ENCODE assay signal across 11 cellular contexts in the genomic region with DNA sequence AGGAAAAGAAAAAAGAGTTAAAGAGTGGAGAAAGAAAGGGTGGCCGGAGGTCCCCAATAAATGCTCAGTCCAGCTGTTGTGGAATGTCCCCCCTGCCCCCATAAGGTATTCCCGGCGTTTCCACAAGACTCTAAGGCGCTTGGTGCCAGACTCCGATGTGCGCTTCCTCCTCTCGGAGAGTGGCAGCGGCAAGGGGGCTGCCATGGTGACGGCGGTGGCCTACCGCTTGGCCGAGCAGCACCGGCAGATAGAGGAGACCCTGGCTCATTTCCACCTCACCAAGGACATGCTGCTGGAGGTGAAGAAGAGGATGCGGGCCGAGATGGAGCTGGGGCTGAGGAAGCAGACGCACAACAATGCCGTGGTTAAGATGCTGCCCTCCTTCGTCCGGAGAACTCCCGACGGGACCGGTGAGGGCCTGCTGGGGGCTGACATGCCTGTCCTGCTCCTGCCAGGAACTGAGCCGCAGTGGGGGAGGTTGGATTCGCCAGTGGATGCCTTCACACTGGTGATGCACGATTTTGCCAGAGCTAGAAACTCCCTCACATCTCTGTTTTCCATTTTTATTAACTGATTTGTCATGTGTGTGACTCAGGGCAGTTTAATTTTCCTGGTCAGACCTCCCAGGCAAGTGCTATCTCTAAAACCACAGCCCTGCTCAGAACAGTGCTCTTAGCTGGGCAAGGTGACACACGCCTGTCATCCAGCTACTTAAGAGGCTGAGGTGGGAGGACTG. TPM values are rescaled to one million over a fixed set of nuclear protein-coding genes. Genes with fewer than 3 reads are reported as not detected.
DNase-seq lines count a peak whose midpoint lies in the region; ATAC-seq, FAIRE-seq and TF ChIP-seq lines count a peak whose summit lies in the region.
"Had no signal": no experiment of that assay in that cellular context is flagged by ENCODE, and none has a peak within 500 bp of the region (broad histone marks: within the 10 kb centered on the region; RNA-seq: fewer than 3 reads in every experiment).

No MANE protein-coding gene starts in this region.

- H3K23ac ChIP-seq in trophoblast cell (ENCODE audit: low read length): no peak overlapping the region

- H2AFZ ChIP-seq in trophoblast cell (ENCODE audit: insufficient read depth, low read length, poor library complexity): no peak overlapping the region

- ATAC-seq in HG03565 (IDR thresholded peaks at IDR 0.05; ENCODE audit: unreplicated experiment): no peak

- H4K8ac ChIP-seq in trophoblast cell (ENCODE audit: low read depth, low read length): no peak overlapping the region

- no peak overlapping the region for H3K27ac ChIP-seq in trophoblast cell (ENCODE audit: low read depth, low read length)
- H3K27ac ChIP-seq: ovary had no signal

- no peaks in the 10 kb centered on the region for H3K79me2 ChIP-seq in trophoblast cell (ENCODE audit: control insufficient read depth, insufficient read depth, low read length, poor library complexity)

- no CpG with 5 or more reads among the region's 26 CpGs for WGBS in trophoblast cell (ENCODE audit: extremely low coverage, insufficient coverage, insufficient read length)

- H2BK120ac ChIP-seq in trophoblast cell (ENCODE audit: insufficient read depth, low read length, poor library complexity): no peak overlapping the region

- no peaks in the 10 kb centered on the region for H3K79me1 ChIP-seq in trophoblast cell (ENCODE audit: low read length)

- H4K91ac ChIP-seq in trophoblast cell (ENCODE audit: low read depth, low read length): no peak overlapping the region

- H2BK5ac ChIP-seq in trophoblast cell (ENCODE audit: low read depth, low read length, poor library complexity): no peak overlapping the region

- peak; percentile 85 for DNase-seq in AG10803 (ENCODE audit: low read depth)
- peak; percentile 97 for DNase-seq in NCI-H226
- DNase-seq in epithelial cell of esophagus (ENCODE audit: low read depth): peak; percentile 89
- DNase-seq in trophoblast cell: no peak
- no peak for DNase-seq in GM19239 (ENCODE audit: insufficient read length, low spot score)
- no peak for DNase-seq in nucleus accumbens (lab: John Stamatoyannopoulos, UW)
- no peak for DNase-seq in GF-D8 (lab: John Stamatoyannopoulos, UW)
- DNase-seq: NCI-H187 treated with DMSO at 0.1 percent for 48 hours, ovary had no signal

- peaks cover 33 to 56% of the 10 kb centered on the region in 2 experiments for H3K36me3 ChIP-seq in trophoblast cell (ENCODE audit: control insufficient read depth in 1 of 2, insufficient read depth in 2 of 2, low read length in 2 of 2)
- H3K36me3 ChIP-seq: ovary had no signal

- no peak overlapping the region for H4K12ac ChIP-seq in trophoblast cell (ENCODE audit: low read depth, low read length)

- H3K4me3 ChIP-seq in AG10803 (ENCODE audit: low read length) (no peak overlapping the region), epithelial cell of esophagus (ENCODE audit: low read length) (no peak overlapping the region), trophoblast cell (ENCODE audit: low read depth, low read length) (peak overlapping the region; percentile 44)
- H3K4me3 ChIP-seq: ovary had no signal

- H3K9ac ChIP-seq in trophoblast cell (ENCODE audit: low read length): no peak overlapping the region

- FAIRE-seq in GM19239 (lab: Jason Lieb, UNC): no peak

- no peaks in the 10 kb centered on the region for H3K27me3 ChIP-seq in trophoblast cell (ENCODE audit: insufficient read depth, low read length)
- H3K27me3 ChIP-seq: ovary had no signal

- peaks cover 3 to 10% of the 10 kb centered on the region in 2 experiments for H3K4me1 ChIP-seq in trophoblast cell (ENCODE audit: control insufficient read depth in 1 of 2, insufficient read depth in 2 of 2, low read length in 2 of 2)

- no peak overlapping the region for H3K14ac ChIP-seq in trophoblast cell (ENCODE audit: low read length)

- TF ChIP-seq CTCF in AG10803 (conservative IDR thresholded peaks at IDR 0.05; ENCODE audit: low read length): no peak
- TF ChIP-seq CTCF in epithelial cell of esophagus (IDR thresholded peaks at IDR 0.05; ENCODE audit: insufficient read depth, low read depth, low read length, missing control alignments): no peak

- no peak overlapping the region for H3K4ac ChIP-seq in trophoblast cell (ENCODE audit: low read depth, low read length)

- no peak overlapping the region for H2BK12ac ChIP-seq in trophoblast cell (ENCODE audit: low read length)

- H3K4me2 ChIP-seq in trophoblast cell (ENCODE audit: low read length): no peak overlapping the region

- H2AK5ac ChIP-seq in trophoblast cell (ENCODE audit: low read length): no peak overlapping the region

- H3K9me3 ChIP-seq in trophoblast cell (ENCODE audit: insufficient read depth, low read depth, low read length): no peaks in the 10 kb centered on the region
- H3K9me3 ChIP-seq: Caco-2, ovary had no signal

- no peak overlapping the region for H3K18ac ChIP-seq in trophoblast cell (ENCODE audit: low read length)

RNA-seq across cellular contexts. Expression of a gene that starts 34.2 kb away (rescaled TPM):
- polyA plus RNA-seq in trophoblast cell (2013): 0.07 and 0.10 TPM in 2 replicates

Comparison
In these comparisons a context has a peak if more than half of its experiments do, and no peak if none do; other contexts are left out.
1. DNase-seq: peak in AG10803 (single experiment), NCI-H226 (single experiment) and epithelial cell of esophagus (single experiment); none in trophoblast cell (0 of 2), GM19239 (single experiment), nucleus accumbens (0 of 56) and GF-D8 (single experiment).